Comparison of ENCODE assay signal across 9 cellular contexts in the genomic region with DNA sequence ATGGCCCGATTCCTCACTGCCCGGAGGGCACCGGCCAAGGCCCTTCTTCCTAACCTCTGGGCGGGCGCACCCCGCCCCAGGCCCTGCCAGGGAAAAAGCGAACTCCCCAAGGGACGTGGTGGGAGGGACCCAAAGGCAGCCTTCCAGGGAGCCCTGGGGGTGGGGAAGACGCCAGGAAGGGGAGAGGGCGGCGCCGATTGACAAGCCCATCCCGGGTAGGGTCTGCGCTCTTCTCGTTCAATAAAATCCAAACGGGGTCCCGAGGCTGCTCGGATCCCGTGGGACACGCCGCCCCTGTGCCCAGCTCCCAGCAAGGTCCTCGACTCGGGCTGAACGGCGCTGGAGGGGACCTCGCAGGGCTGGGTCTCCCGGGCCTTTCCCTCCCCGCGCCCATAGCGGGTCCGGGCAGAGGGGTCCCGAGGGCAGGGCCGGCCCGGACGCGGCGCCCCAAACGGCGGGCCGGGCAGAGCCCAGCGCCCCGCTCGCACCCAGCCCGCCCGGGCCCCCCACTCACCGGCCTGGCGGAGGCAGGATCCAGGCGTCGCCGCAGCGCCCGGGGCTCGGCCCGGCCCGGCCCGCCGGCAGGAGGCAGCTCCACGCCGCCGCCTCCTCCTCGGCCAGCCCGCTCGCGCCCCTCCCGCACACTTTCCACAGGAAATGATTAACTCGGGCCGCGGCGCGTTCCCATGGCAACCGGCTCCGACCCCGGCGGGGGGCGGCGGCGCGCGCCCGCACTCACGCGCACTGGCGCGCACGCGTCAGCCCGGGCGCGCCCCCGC. TPM values are rescaled to one million over a fixed set of nuclear protein-coding genes. Genes with fewer than 3 reads are reported as not detected.
DNase-seq lines count a peak whose midpoint lies in the region; ATAC-seq lines count a peak whose summit lies in the region.
"Had no signal": no experiment of that assay in that cellular context is flagged by ENCODE, and none has a peak within 500 bp of the region (broad histone marks: within the 10 kb centered on the region; RNA-seq: fewer than 3 reads in every experiment).

A gene with protein sequence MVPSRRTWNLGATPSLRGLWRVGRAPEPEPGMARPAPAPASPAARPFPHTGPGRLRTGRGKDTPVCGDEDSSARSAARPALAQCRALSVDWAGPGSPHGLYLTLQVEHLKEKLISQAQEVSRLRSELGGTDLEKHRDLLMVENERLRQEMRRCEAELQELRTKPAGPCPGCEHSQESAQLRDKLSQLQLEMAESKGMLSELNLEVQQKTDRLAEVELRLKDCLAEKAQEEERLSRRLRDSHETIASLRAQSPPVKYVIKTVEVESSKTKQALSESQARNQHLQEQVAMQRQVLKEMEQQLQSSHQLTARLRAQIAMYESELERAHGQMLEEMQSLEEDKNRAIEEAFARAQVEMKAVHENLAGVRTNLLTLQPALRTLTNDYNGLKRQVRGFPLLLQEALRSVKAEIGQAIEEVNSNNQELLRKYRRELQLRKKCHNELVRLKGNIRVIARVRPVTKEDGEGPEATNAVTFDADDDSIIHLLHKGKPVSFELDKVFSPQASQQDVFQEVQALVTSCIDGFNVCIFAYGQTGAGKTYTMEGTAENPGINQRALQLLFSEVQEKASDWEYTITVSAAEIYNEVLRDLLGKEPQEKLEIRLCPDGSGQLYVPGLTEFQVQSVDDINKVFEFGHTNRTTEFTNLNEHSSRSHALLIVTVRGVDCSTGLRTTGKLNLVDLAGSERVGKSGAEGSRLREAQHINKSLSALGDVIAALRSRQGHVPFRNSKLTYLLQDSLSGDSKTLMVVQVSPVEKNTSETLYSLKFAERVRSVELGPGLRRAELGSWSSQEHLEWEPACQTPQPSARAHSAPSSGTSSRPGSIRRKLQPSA (minus strand): TSS at position 636 of the 779 bp plus-strand sequence. CDS start 4,248 bp downstream, outside the sequence.

- H3K79me2 ChIP-seq in mesendoderm (ENCODE audit: control insufficient read depth, insufficient read depth, low read length): peaks cover 8% of the 10 kb centered on the region

- peak within 1 kb of the TSS; percentile 96 for H3K18ac ChIP-seq in mesendoderm (ENCODE audit: low read length)

- peak within 1 kb of the TSS; percentile 87 for H3K27ac ChIP-seq in mesendoderm (ENCODE audit: low read depth, low read length)
- H3K27ac ChIP-seq: C4-2B had no signal

- H2BK15ac ChIP-seq in mesendoderm (replicated peaks; ENCODE audit: low read depth): no peak within 1 kb of the TSS

- peaks cover 7% of the 10 kb centered on the region for H3K79me1 ChIP-seq in mesendoderm (ENCODE audit: low read length)

- peak within 1 kb of the TSS; percentile 88 for H2BK120ac ChIP-seq in mesendoderm (ENCODE audit: low read depth, low read length)

- peak within 1 kb of the TSS; percentile 83 for H3K4ac ChIP-seq in mesendoderm (ENCODE audit: low read depth, low read length)

- peak within 1 kb of the TSS; percentile 73 for H3K4me3 ChIP-seq in mesendoderm (ENCODE audit: low read length)

- peak within 1 kb of the TSS; percentile 92 for H4K5ac ChIP-seq in mesendoderm (ENCODE audit: low read length)

- DNase-seq in NCI-H1436 (lab: John Stamatoyannopoulos, UW) (peak; percentile 73), NCI-H1436 treated with DMSO at 0.1 percent for 48 hours (lab: John Stamatoyannopoulos, UW) (no peak), NOMO-1 treated with DMSO at 0.1 percent for 48 hours (lab: John Stamatoyannopoulos, UW; ENCODE audit: unreplicated experiment) (peak; percentile 34), mesendoderm (peak; percentile 78)
- peak; percentile 84 for DNase-seq in activated CD8-positive, alpha-beta memory T cell treated with anti-CD3 and anti-CD28 coated beads, Interleukin-2, amount 50 U/mL, for 48 hours
- peak; percentile 36 to 45 (median 44) for DNase-seq in stimulated activated CD4-positive, alpha-beta T cell treated with anti-CD3 and anti-CD28 coated beads, TNF-alpha, amount 100 ng/mL, for 48 hours (ENCODE audit: low read depth in 3 of 3)

- peak within 1 kb of the TSS; percentile 92 for H2AK5ac ChIP-seq in mesendoderm (ENCODE audit: low read length)

- H3K36me3 ChIP-seq in mesendoderm (ENCODE audit: control insufficient read depth, insufficient read depth, low read length): no peaks in the 10 kb centered on the region

- H3K4me2 ChIP-seq in mesendoderm (ENCODE audit: low read length): peak within 1 kb of the TSS; percentile 86

- peaks cover 41% of the 10 kb centered on the region for H3K4me1 ChIP-seq in mesendoderm (ENCODE audit: control insufficient read depth, low read depth, low read length)

- H3K9ac ChIP-seq in mesendoderm (ENCODE audit: low read length): peak within 1 kb of the TSS; percentile 88

- H3K56ac ChIP-seq in mesendoderm (ENCODE audit: low read length): peak within 1 kb of the TSS; percentile 95

- H4K8ac ChIP-seq in mesendoderm (ENCODE audit: low read depth, low read length): no peak within 1 kb of the TSS

- peak within 1 kb of the TSS; percentile 95 for H2BK5ac ChIP-seq in mesendoderm (ENCODE audit: low read length)

- H3K23ac ChIP-seq in mesendoderm (ENCODE audit: low read length): peak within 1 kb of the TSS; percentile 90

- H3K27me3 ChIP-seq in mesendoderm (ENCODE audit: insufficient read depth, low read length, poor library complexity): no peaks in the 10 kb centered on the region

- in situ Hi-C loops in endometrial microvascular endothelial cells (cut with HindIII; ENCODE audit: inconsistent ontology term, low pct_unique_long_range_greater_than_20kb, low sequenced_read_pairs): no loop called here

- no CpG with 5 or more reads among the region's 90 CpGs for WGBS in mesendoderm (ENCODE audit: extremely low coverage, insufficient coverage, low lambda C conversion rate)

- no peak for ATAC-seq in GM21786 (IDR thresholded peaks at IDR 0.05; ENCODE audit: unreplicated experiment)

RNA-seq across cellular contexts. Expression of the gene that starts here (rescaled TPM):
- total RNA-seq in endometrial microvascular endothelial cells (ENCODE audit: inconsistent ontology term): 47.7 TPM
- 13.8 TPM for polyA plus RNA-seq in mesendoderm (2013, experiment 1 of 2)
- 14.1 TPM for polyA plus RNA-seq in mesendoderm (2013, experiment 2 of 2)
